Comparison of ENCODE assay signal across 9 cellular contexts in genomic region chr6:106546322-106547052, GRCh38.
DNase-seq lines count a peak whose midpoint lies in the region; ATAC-seq and TF ChIP-seq lines count a peak whose summit lies in the region.
"Had no signal": no experiment of that assay in that cellular context is flagged by ENCODE, and none has a peak within 500 bp of the region (broad histone marks: within the 10 kb centered on the region; RNA-seq: fewer than 3 reads in every experiment).

No MANE protein-coding gene starts in this region.

- intact Hi-C loops in activated B cell treated with CpG ODN at 0.5 μM for 24 hours (cut with micrococcal nuclease) = loop anchor here (1.0 kb wide), 3 partner anchors 8 to 34 kb away; no protein-coding TSS in a partner anchor

- DNase-seq in A172 (ENCODE audit: low spot score) (peak; percentile 81), H4 (ENCODE audit: low spot score) (peak; percentile 6), activated B cell treated with CpG ODN at 0.5 μM for 24 hours (no peak), hepatocyte (ENCODE audit: low spot score) (peak; percentile 16), SKM-1 (lab: John Stamatoyannopoulos, UW; ENCODE audit: unreplicated experiment) (no peak), NCI-H146 treated with DMSO at 0.1 percent for 48 hours (lab: John Stamatoyannopoulos, UW; ENCODE audit: unreplicated experiment) (no peak)
- DNase-seq in NK-92 treated with Interleukin-12 subunit alpha and Interleukin-12 subunit beta, amount 100 ng/mL, for 24 hours (lab: John Stamatoyannopoulos, UW) = no peak

- H3K79me2 ChIP-seq in hepatocyte = no peaks in the 10 kb centered on the region

- no peak overlapping the region for H3K4me2 ChIP-seq in hepatocyte

- H3K4me3 ChIP-seq in hepatocyte = no peak overlapping the region

- no peaks in the 10 kb centered on the region for H3K9me3 Mint-ChIP-seq in activated B cell treated with CpG ODN at 0.5 μM for 24 hours
- H3K9me3 Mint-ChIP-seq: neural crest cell had no signal

- H3K27ac Mint-ChIP-seq in activated B cell treated with CpG ODN at 0.5 μM for 24 hours = peak overlapping the region; percentile 98

- no peaks in the 10 kb centered on the region for H3K27me3 ChIP-seq in hepatocyte

- peaks cover 45% of the 10 kb centered on the region for H3K4me1 Mint-ChIP-seq in activated B cell treated with CpG ODN at 0.5 μM for 24 hours

- peaks cover 11% of the 10 kb centered on the region for H3K4me1 ChIP-seq in hepatocyte (ENCODE audit: insufficient read depth)

- H3K9me3 ChIP-seq in hepatocyte (ENCODE audit: low read depth) = no peaks in the 10 kb centered on the region

- no peaks in the 10 kb centered on the region for H3K27me3 Mint-ChIP-seq in activated B cell treated with CpG ODN at 0.5 μM for 24 hours

- peak; percentile 81 for ATAC-seq in activated B cell treated with CpG ODN at 0.5 μM for 24 hours (ENCODE audit: low read depth)
- no peak for ATAC-seq in HG03108 (IDR thresholded peaks at IDR 0.05; ENCODE audit: unreplicated experiment)

- CTCF ChIA-PET in activated B cell treated with CpG ODN at 0.5 μM for 24 hours (lab: Charles Lee) = interaction anchor here (1.0 to 2.6 kb wide), 6 partner anchors 10 to 37 kb away, joined by 3 to 16 read pairs (median 5); no protein-coding TSS in a partner anchor

- no peaks in the 10 kb centered on the region for H4K20me1 ChIP-seq in hepatocyte (ENCODE audit: insufficient read depth, poor library complexity, severe bottlenecking)

- H3K9me2 ChIP-seq in hepatocyte (replicated peaks; ENCODE audit: insufficient read depth) = no peaks in the 10 kb centered on the region

- peaks cover 71% of the 10 kb centered on the region for H3K36me3 Mint-ChIP-seq in activated B cell treated with CpG ODN at 0.5 μM for 24 hours (ENCODE audit: low read depth)

- H3K27ac ChIP-seq in hepatocyte = peak overlapping the region; percentile 67

- WGBS in hepatocyte (ENCODE audit: low lambda C conversion rate, missing lambda C conversion rate) = 81% methylated on average over 2 of the region's 2 CpGs

- TF ChIP-seq CTCF in activated B cell treated with CpG ODN at 0.5 μM for 24 hours (IDR thresholded peaks at IDR 0.05) (no peak), hepatocyte (IDR thresholded peaks at IDR 0.05; ENCODE audit: poor library complexity) (no peak)

- POLR2A ChIA-PET in activated B cell treated with CpG ODN at 0.5 μM for 24 hours (lab: Charles Lee) = interaction anchor here (0.6 to 4.8 kb wide), 10 partner anchors 9 to 113 kb away, joined by 3 to 51 read pairs (median 8); no protein-coding TSS in a partner anchor

- no peak overlapping the region for H2AFZ ChIP-seq in hepatocyte

- H3K4me3 Mint-ChIP-seq in activated B cell treated with CpG ODN at 0.5 μM for 24 hours = peak overlapping the region; percentile 70
- H3K4me3 Mint-ChIP-seq: neural crest cell had no signal

- H3K36me3 ChIP-seq in hepatocyte (replicated peaks; ENCODE audit: insufficient read depth, low read depth) = no peaks in the 10 kb centered on the region

Comparison
In these comparisons a context has a peak if more than half of its experiments do, and no peak if none do; other contexts are left out.
1. DNase-seq: peak in A172 (single experiment), H4 (single experiment) and hepatocyte (single experiment); none in activated B cell treated with CpG ODN at 0.5 μM for 24 hours (single experiment), SKM-1 (single experiment), NCI-H146 treated with DMSO at 0.1 percent for 48 hours (single experiment) and NK-92 treated with Interleukin-12 subunit alpha and Interleukin-12 subunit beta, amount 100 ng/mL, for 24 hours (single experiment).